ENCODE assay signal across 18 cellular contexts in the genomic region with DNA sequence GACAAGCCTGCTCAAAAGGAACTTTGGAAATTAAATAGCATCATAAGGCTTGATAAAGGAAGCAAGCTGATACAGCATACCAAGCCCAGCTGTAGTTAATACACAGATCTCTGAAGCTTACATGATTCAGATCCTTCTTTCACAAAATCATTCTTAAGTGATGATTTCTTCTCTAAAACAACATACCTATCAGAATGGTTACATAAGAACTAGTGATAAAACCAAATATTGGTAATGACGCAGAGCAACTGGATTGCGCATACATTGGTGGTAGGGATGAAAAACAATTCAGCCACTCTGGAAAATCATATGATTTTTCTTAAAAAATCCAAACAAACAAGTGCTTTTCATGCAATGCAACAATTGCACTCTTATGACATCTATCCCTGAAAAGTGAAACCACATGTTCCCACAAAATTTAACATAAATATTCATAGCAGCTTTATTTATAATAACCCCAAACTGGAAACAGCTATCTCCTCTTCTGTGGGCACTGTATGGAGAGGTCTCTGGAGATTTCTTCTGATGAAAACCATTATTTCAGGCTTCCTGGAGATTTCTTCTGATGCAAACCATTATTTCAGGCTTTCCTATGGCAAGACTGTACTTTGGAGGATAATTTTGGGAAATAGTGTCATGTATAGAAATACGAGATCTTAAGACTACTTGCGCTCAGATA.
DNase-seq lines count a peak whose midpoint lies in the region; ATAC-seq, FAIRE-seq and TF ChIP-seq lines count a peak whose summit lies in the region.
"Had no signal": no experiment of that assay in that cellular context is flagged by ENCODE, and none has a peak within 500 bp of the region (broad histone marks: within the 10 kb centered on the region; RNA-seq: fewer than 3 reads in every experiment).

No MANE protein-coding gene starts in this region.

- WGBS in mesenchymal stem cell = 90% methylated on average over 4 of the region's 4 CpGs
- 85% methylated on average over 4 of the region's 4 CpGs for WGBS in right lobe of liver (ENCODE audit: insufficient coverage, low coverage, low lambda C conversion rate, missing lambda C conversion rate)

- no peak overlapping the region for H4K8ac ChIP-seq in mesenchymal stem cell (ENCODE audit: low read length)

- no peak overlapping the region for H3K18ac ChIP-seq in mesenchymal stem cell (ENCODE audit: low read depth in 1 of 2, low read length in 2 of 2)

- H3K4me2 ChIP-seq in mesenchymal stem cell (ENCODE audit: low read length, poor library complexity, severe bottlenecking) = no peak overlapping the region
- H3K4me2 ChIP-seq: BLaER1 had no signal

- H2BK15ac ChIP-seq in mesenchymal stem cell (ENCODE audit: low read depth, poor library complexity, severe bottlenecking) = no peak overlapping the region

- no peak for ATAC-seq in right lobe of liver
- ATAC-seq: gastroesophageal sphincter; naive thymus-derived CD4-positive, alpha-beta T cell; Panc1; WTC11 had no signal

- no peaks in the 10 kb centered on the region for H3K79me1 ChIP-seq in mesenchymal stem cell (replicated peaks; ENCODE audit: low read length, poor library complexity, severe bottlenecking)

- H2BK120ac ChIP-seq in mesenchymal stem cell (ENCODE audit: low read depth, low read length) = no peak overlapping the region

- H3K36me3 ChIP-seq in bronchial epithelial cell (ENCODE audit: control insufficient read depth, insufficient read depth, low read length) = no peaks in the 10 kb centered on the region
- H3K36me3 ChIP-seq in mesenchymal stem cell (ENCODE audit: control insufficient read depth in 1 of 2, insufficient read depth in 2 of 2, low read depth in 1 of 2, low read length in 2 of 2) = no peaks in the 10 kb centered on the region
- no peaks in the 10 kb centered on the region for H3K36me3 ChIP-seq in right lobe of liver
- H3K36me3 ChIP-seq: BLaER1, gastroesophageal sphincter had no signal

- no peak overlapping the region for H3K14ac ChIP-seq in mesenchymal stem cell (ENCODE audit: low read length in 2 of 2)

- no peaks in the 10 kb centered on the region for H3K9me3 ChIP-seq in mesenchymal stem cell (ENCODE audit: control insufficient read depth, low read length)
- no peaks in the 10 kb centered on the region for H3K9me3 ChIP-seq in right lobe of liver
- H3K9me3 ChIP-seq: BLaER1, gastroesophageal sphincter had no signal

- TF ChIP-seq CTCF in AG10803 (conservative IDR thresholded peaks at IDR 0.05; ENCODE audit: low read length) (no peak), bronchial epithelial cell (IDR thresholded peaks at IDR 0.05; ENCODE audit: insufficient read depth, low read length, severe bottlenecking) (no peak), right lobe of liver (IDR thresholded peaks at IDR 0.05) (no peak)

- H3K27ac ChIP-seq in mesenchymal stem cell (ENCODE audit: low read length, poor library complexity, severe bottlenecking) (no peak overlapping the region), right lobe of liver (no peak overlapping the region)
- H3K27ac ChIP-seq: BLaER1, gastroesophageal sphincter had no signal

- H3K9ac ChIP-seq in mesenchymal stem cell (ENCODE audit: low read length) = peak overlapping the region; percentile 55
- H3K9ac ChIP-seq: BLaER1 had no signal

- no peak overlapping the region for H2BK5ac ChIP-seq in mesenchymal stem cell (ENCODE audit: low read depth, low read length, poor library complexity, severe bottlenecking)

- H3K4me3 ChIP-seq in AG10803 (ENCODE audit: low read length) (peak overlapping the region; percentile 17), bronchial epithelial cell (ENCODE audit: low read depth, low read length) (no peak overlapping the region), mesenchymal stem cell (ENCODE audit: insufficient read depth in 1 of 2, low read depth in 1 of 2, low read length in 2 of 2) (peak overlapping the region in 1 of 2 experiments; percentile 33), right lobe of liver (no peak overlapping the region)
- H3K4me3 ChIP-seq: BLaER1, gastroesophageal sphincter had no signal

- TF ChIP-seq POLR2A in right lobe of liver (IDR thresholded peaks at IDR 0.05) = no peak

- FAIRE-seq in bronchial epithelial cell (lab: Jason Lieb, UNC) = no peak

- no peak overlapping the region for H3K23ac ChIP-seq in mesenchymal stem cell (ENCODE audit: low read length in 2 of 2)

- H3K4me1 ChIP-seq in mesenchymal stem cell (ENCODE audit: control insufficient read depth, insufficient read depth, low read depth, low read length) (no peaks in the 10 kb centered on the region), right lobe of liver (no peaks in the 10 kb centered on the region)
- H3K4me1 ChIP-seq: gastroesophageal sphincter had no signal

- no peak overlapping the region for H2AK5ac ChIP-seq in mesenchymal stem cell (ENCODE audit: low read length, severe bottlenecking)

- no peak overlapping the region for H4K91ac ChIP-seq in mesenchymal stem cell (ENCODE audit: low read length)

- DNase-seq in AG10803 (ENCODE audit: low read depth) (peak; percentile 98), NCI-H460 (ENCODE audit: extremely low read depth, low read depth) (peak; percentile 1), bronchial epithelial cell (ENCODE audit: low read depth) (peak; percentile 62), mesenchymal stem cell (peak; percentile 28), GDM1 (lab: John Stamatoyannopoulos, UW) (no peak), right lobe of liver (no peak)
- DNase-seq in activated T-cell treated with anti-CD3 and anti-CD28 coated beads, Interleukin-2, amount 50 U/mL, for 48 hours = no peak
- DNase-seq in activated CD4-positive, CD25-positive, alpha-beta regulatory T cell treated with anti-CD3 and anti-CD28 coated beads, Interleukin-2, amount 50 U/mL, for 72 hours = no peak
- DNase-seq: activated effector memory CD4-positive, alpha-beta T cell treated with Interleukin-2 at 50 U/mL for 16 hours; anterior cingulate cortex; effector CD8-positive, alpha-beta T cell; naive thymus-derived CD4-positive, alpha-beta T cell; NCI-H187; NCI-H526 treated with DMSO at 0.1 percent for 48 hours had no signal

- no peak overlapping the region for H2BK12ac ChIP-seq in mesenchymal stem cell (ENCODE audit: low read length in 2 of 2)

- H3K4ac ChIP-seq in mesenchymal stem cell (ENCODE audit: low read depth in 1 of 2, low read length in 2 of 2) = no peak overlapping the region

- no peak overlapping the region for H2AFZ ChIP-seq in mesenchymal stem cell (ENCODE audit: low read depth, low read length)

- intact Hi-C loops in right lobe of liver (cut with DNase I) = no loop called here

- H3K27me3 ChIP-seq in bronchial epithelial cell (ENCODE audit: control insufficient read depth, insufficient read depth, low read length) (no peaks in the 10 kb centered on the region), mesenchymal stem cell (ENCODE audit: control insufficient read depth in 1 of 2, insufficient read depth in 1 of 2, low read length in 2 of 2) (no peaks in the 10 kb centered on the region), right lobe of liver (no peaks in the 10 kb centered on the region)
- H3K27me3 ChIP-seq: BLaER1, gastroesophageal sphincter had no signal

Comparison
In these comparisons a context has a peak if more than half of its experiments do, and no peak if none do; other contexts are left out.
1. DNase-seq: peak in AG10803 (single experiment), NCI-H460 (single experiment), bronchial epithelial cell (single experiment) and mesenchymal stem cell (single experiment); none in GDM1 (single experiment), activated T-cell treated with anti-CD3 and anti-CD28 coated beads, Interleukin-2, amount 50 U/mL, for 48 hours (0 of 2), right lobe of liver (0 of 3) and activated CD4-positive, CD25-positive, alpha-beta regulatory T cell treated with anti-CD3 and anti-CD28 coated beads, Interleukin-2, amount 50 U/mL, for 72 hours (single experiment).